In genomic region chr11:114343493-114343892, GRCh38 we compare ENCODE assay signal across 34 cellular contexts. TPM values are rescaled to one million over a fixed set of nuclear protein-coding genes. Genes with fewer than 3 reads are reported as not detected.
"Had no signal": no experiment of that assay in that cellular context is flagged by ENCODE, and none has a peak within 500 bp of the region (broad histone marks: within the 10 kb centered on the region; RNA-seq: fewer than 3 reads in every experiment).

No MANE protein-coding gene starts in this region.

- H3K27ac ChIP-seq: ascending aorta, breast epithelium, cardiac muscle cell, colonic mucosa, epithelial cell of prostate, esophagus squamous epithelium, gastroesophageal sphincter, WERI-Rb-1 had no signal

- H3K27me3 ChIP-seq: ascending aorta, breast epithelium, cardiac muscle cell, colonic mucosa, esophagus squamous epithelium, gastroesophageal sphincter had no signal

- H3K4me1 ChIP-seq: colonic mucosa had no signal

- DNase-seq: activated B cell treated with CpG ODN at 0.5 μM for 24 hours; activated CD4-positive, alpha-beta memory T cell treated with anti-CD3 and anti-CD28 coated beads for 36 hours; activated CD4-positive, alpha-beta T cell treated with anti-CD3 and anti-CD28 coated beads for 36 hours; activated CD4-positive, alpha-beta T cell treated with anti-CD3 and anti-CD28 coated beads, Interleukin-2, amount 10 ng/mL, durations not matched to agents 24 days and 14 days; activated CD4-positive, CD25-positive, alpha-beta regulatory T cell treated with anti-CD3 and anti-CD28 coated beads, Interleukin-2, amount 50 U/mL, for 72 hours; activated CD8-positive, alpha-beta memory T cell treated with anti-CD3 and anti-CD28 coated beads, Interleukin-2, amount 10 ng/mL, durations not matched to agents 7 days and 5 days; activated CD8-positive, alpha-beta memory T cell treated with anti-CD3 and anti-CD28 coated beads, Interleukin-2, amount 50 U/mL, for 4 hours; activated CD8-positive, alpha-beta T cell treated with anti-CD3 and anti-CD28 coated beads, Interleukin-2, amount 10 ng/mL, durations not matched to agents 7 days and 5 days; activated gamma-delta T cell; activated naive CD4-positive, alpha-beta T cell; activated naive CD4-positive, alpha-beta T cell treated with anti-CD3 and anti-CD28 coated beads, Interleukin-2, amount 10 ng/mL, durations not matched to agents 7 days and 5 days; activated naive CD8-positive, alpha-beta T cell treated with anti-CD3 and anti-CD28 coated beads, Interleukin-2, amount 10 ng/mL, durations not matched to agents 7 days and 5 days; activated T-cell treated with anti-CD3 and anti-CD28 coated beads, Interleukin-2, amount 50 U/mL, for 1 hour; activated T-cell treated with anti-CD3 and anti-CD28 coated beads, Interleukin-2, amount 50 U/mL, for 48 hours; central memory CD4-positive, alpha-beta T cell; cerebellar nuclear complex; colonic mucosa; effector CD8-positive, alpha-beta T cell; esophagus squamous epithelium; foreskin melanocyte; T-helper 17 cell; T1000; WERI-Rb-1 had no signal

- H3K9me3 ChIP-seq: ascending aorta, breast epithelium, colonic mucosa, esophagus squamous epithelium, gastroesophageal sphincter had no signal

- H3K36me3 ChIP-seq: ascending aorta, breast epithelium, cardiac muscle cell, colonic mucosa, esophagus squamous epithelium, gastroesophageal sphincter, WERI-Rb-1 had no signal

- H3K4me3 ChIP-seq: ascending aorta, breast epithelium, cardiac muscle cell, colonic mucosa, esophagus squamous epithelium, gastroesophageal sphincter had no signal

- FAIRE-seq: endometrium, endothelial cell of umbilical vein had no signal

- ATAC-seq: activated CD4-positive, alpha-beta T cell treated with anti-CD3 and anti-CD28 coated beads for 36 hours; activated CD8-positive, alpha-beta memory T cell treated with anti-CD3 and anti-CD28 coated beads, Interleukin-2, amount 10 ng/mL, durations not matched to agents 7 days and 5 days; activated CD8-positive, alpha-beta T cell treated with anti-CD3 and anti-CD28 coated beads, Interleukin-2, amount 10 ng/mL, durations not matched to agents 7 days and 5 days; activated naive CD4-positive, alpha-beta T cell treated with anti-CD3 and anti-CD28 coated beads, Interleukin-2, amount 50 U/mL, for 72 hours; gastroesophageal sphincter; T-helper 17 cell had no signal

RNA-seq across cellular contexts. Expression of gene NNMT, which starts 47.3 kb away (rescaled TPM):
- total RNA-seq: activated B cell treated with CpG ODN at 0.5 μM for 24 hours; activated CD4-positive, alpha-beta memory T cell treated with anti-CD3 and anti-CD28 coated beads for 36 hours; activated CD4-positive, alpha-beta T cell treated with anti-CD3 and anti-CD28 coated beads for 36 hours; activated CD4-positive, alpha-beta T cell treated with anti-CD3 and anti-CD28 coated beads, Interleukin-2, amount 10 ng/mL, durations not matched to agents 24 days and 14 days; activated CD8-positive, alpha-beta memory T cell treated with anti-CD3 and anti-CD28 coated beads for 36 hours; activated CD8-positive, alpha-beta memory T cell treated with anti-CD3 and anti-CD28 coated beads, Interleukin-2, amount 10 ng/mL, durations not matched to agents 7 days and 5 days; activated CD8-positive, alpha-beta T cell treated with anti-CD3 and anti-CD28 coated beads, Interleukin-2, amount 10 ng/mL, durations not matched to agents 7 days and 5 days; activated naive CD4-positive, alpha-beta T cell treated with anti-CD3 and anti-CD28 coated beads, Interleukin-2, amount 50 U/mL, for 72 hours; activated naive CD8-positive, alpha-beta T cell treated with anti-CD3 and anti-CD28 coated beads, Interleukin-2, amount 10 ng/mL, durations not matched to agents 7 days and 5 days; activated T-helper 1 cell treated with anti-CD3 and anti-CD28 coated beads, Interleukin-12 subunit alpha, Interleukin-12 subunit beta, Interleukin-2, Interleukin-4 antibody, amounts not matched to agents 30 ng/mL and 10 ng/mL and 1 ng/mL, durations not matched to agents 14 hours and 24 hours and 36 hours; activated T-helper 2 cell treated with anti-CD3 and anti-CD28 coated beads, Interferon-gamma antibody, Interleukin-2, Interleukin-4, amounts not matched to agents 10 μg/mL and 5 μg/mL and 100 μg/mL, durations not matched to agents 14 hours and 24 hours and 36 hours; cardiac muscle cell; T-helper 17 cell had no signal
